Comparison of ENCODE assay signal across 8 cellular contexts in the genomic region with DNA sequence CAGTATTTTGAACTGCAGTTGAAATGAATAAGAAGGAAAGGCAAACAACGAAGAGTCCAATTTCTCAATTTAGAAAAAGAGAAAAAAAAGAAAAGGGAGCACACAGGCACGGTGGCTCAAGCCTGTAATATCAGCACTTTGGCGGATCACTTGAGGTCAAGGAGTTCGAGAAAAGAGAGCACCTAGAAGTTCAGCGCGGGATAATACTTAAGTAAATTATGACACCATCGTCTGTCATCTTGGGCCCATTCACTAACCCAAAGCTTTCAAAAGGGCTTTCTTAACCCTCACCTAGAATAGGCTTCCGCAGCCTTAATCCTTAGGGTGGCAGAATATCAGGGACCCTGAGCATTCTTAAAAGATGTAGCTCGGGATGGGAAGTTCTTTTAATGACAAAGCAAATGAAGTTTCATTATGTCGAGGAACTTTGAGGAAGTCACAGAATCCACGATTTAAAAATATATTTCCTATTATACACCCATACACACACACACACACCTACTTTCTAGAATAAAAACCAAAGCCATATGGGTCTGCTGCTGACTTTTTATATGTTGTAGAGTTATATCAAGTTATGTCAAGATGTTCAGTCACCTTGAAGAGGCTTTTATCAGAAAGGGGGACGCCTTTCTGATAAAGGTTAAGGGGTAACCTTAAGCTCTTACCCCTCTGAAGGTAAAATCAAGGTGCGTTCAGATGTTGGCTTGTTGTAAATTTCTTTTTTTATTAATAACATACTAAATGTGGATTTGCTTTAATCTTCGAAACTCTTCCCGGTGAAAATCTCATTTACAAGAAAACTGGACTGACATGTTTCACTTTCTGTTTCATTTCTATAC. TPM values are rescaled to one million over a fixed set of nuclear protein-coding genes. Genes with fewer than 3 reads are reported as not detected.
A peak's percentile ranks its signal among the peaks of the same experiment; 100 is the strongest.
DNase-seq lines count a peak whose midpoint lies in the region; ATAC-seq and TF ChIP-seq lines count a peak whose summit lies in the region.

No MANE protein-coding gene starts in this region.

- H3K36me3 ChIP-seq in MG63 = no peaks in the 10 kb centered on the region

- H3K27ac Mint-ChIP-seq in natural killer cell treated with Interleukin-12 subunit alpha and Interleukin-12 subunit beta and Interleukin-15 and Interleukin-18, amount 100 ng/mL, for 72 hours = peak overlapping the region; percentile 96 to 100

- peaks cover 26% of the 10 kb centered on the region for H3K36me3 Mint-ChIP-seq in natural killer cell treated with Interleukin-12 subunit alpha and Interleukin-12 subunit beta and Interleukin-15 and Interleukin-18, amount 100 ng/mL, for 72 hours

- peak overlapping the region; percentile 51 for H3K4me3 ChIP-seq in MG63

- ATAC-seq in natural killer cell treated with Interleukin-12 subunit alpha and Interleukin-12 subunit beta and Interleukin-15 and Interleukin-18, amount 100 ng/mL, for 72 hours = peak in 1 of 2 donors; percentile 3
- ATAC-seq in GM21529 (IDR thresholded peaks at IDR 0.05; ENCODE audit: unreplicated experiment) = no peak
- ATAC-seq in GM18505 (IDR thresholded peaks at IDR 0.05; ENCODE audit: unreplicated experiment) = no peak

- DNase-seq in CD1c-positive myeloid dendritic cell (ENCODE audit: extremely low spot score) (peak; percentile 82), MG63 (no peak), dermis blood vessel endothelial cell (peak; percentile 13), NCI-H748 treated with DMSO at 0.1 percent for 48 hours (lab: John Stamatoyannopoulos, UW) (no peak), NK-92 (lab: John Stamatoyannopoulos, UW; ENCODE audit: unreplicated experiment) (no peak)
- DNase-seq in natural killer cell treated with Interleukin-12 subunit alpha and Interleukin-12 subunit beta and Interleukin-15 and Interleukin-18, amount 100 ng/mL, for 72 hours (ENCODE audit: low spot score) = no peak

- H3K4me1 Mint-ChIP-seq in natural killer cell treated with Interleukin-12 subunit alpha and Interleukin-12 subunit beta and Interleukin-15 and Interleukin-18, amount 100 ng/mL, for 72 hours (ENCODE audit: low read depth in 2 of 2) = peaks cover 56 to 66% of the 10 kb centered on the region in 2 donors

- H3K4me3 Mint-ChIP-seq in natural killer cell treated with Interleukin-12 subunit alpha and Interleukin-12 subunit beta and Interleukin-15 and Interleukin-18, amount 100 ng/mL, for 72 hours = peak overlapping the region; percentile 95

- H3K9me3 ChIP-seq in MG63 = no peaks in the 10 kb centered on the region

- H3K27me3 Mint-ChIP-seq in natural killer cell treated with Interleukin-12 subunit alpha and Interleukin-12 subunit beta and Interleukin-15 and Interleukin-18, amount 100 ng/mL, for 72 hours = no peaks in the 10 kb centered on the region

- TF ChIP-seq POLR2A in GM18505 (IDR thresholded peaks at IDR 0.05; ENCODE audit: borderline replicate concordance, extremely low read depth, insufficient read depth, insufficient read length) = no peak

- peaks cover 3% of the 10 kb centered on the region for H3K9me3 Mint-ChIP-seq in natural killer cell treated with Interleukin-12 subunit alpha and Interleukin-12 subunit beta and Interleukin-15 and Interleukin-18, amount 100 ng/mL, for 72 hours

- no peaks in the 10 kb centered on the region for H3K27me3 ChIP-seq in MG63

RNA-seq across cellular contexts. Expression of a gene that starts 0.6 kb away (rescaled TPM):
- 0.05 and 0.13 TPM in 2 replicates for total RNA-seq in MG63 (2014; rRNA removed; shearing (Covaris generic); ENCODE audit: low replicate concordance)
- 12.7 and 17.7 TPM in 2 replicates for total RNA-seq in dermis blood vessel endothelial cell
- 100 to 1,000 TPM in 1 of 2 donors, 10 to 100 TPM in 1; 97.1 to 242 TPM for total RNA-seq in natural killer cell treated with Interleukin-12 subunit alpha and Interleukin-12 subunit beta and Interleukin-15 and Interleukin-18, amount 100 ng/mL, for 72 hours

RNA-seq across cellular contexts. Expression of a gene that starts 12.0 kb away (rescaled TPM):
- total RNA-seq in MG63 (2014; rRNA removed; shearing (Covaris generic); ENCODE audit: low replicate concordance) = 12.9 and 14.1 TPM in 2 replicates
- total RNA-seq in dermis blood vessel endothelial cell = 6.3 and 7.0 TPM in 2 replicates
- 10 to 100 TPM; 30.7 to 47.4 TPM for total RNA-seq in natural killer cell treated with Interleukin-12 subunit alpha and Interleukin-12 subunit beta and Interleukin-15 and Interleukin-18, amount 100 ng/mL, for 72 hours

Comparison
In these comparisons a context has a peak if more than half of its experiments do, and no peak if none do; other contexts are left out.
1. DNase-seq: peak in CD1c-positive myeloid dendritic cell (single experiment) and dermis blood vessel endothelial cell (single experiment); none in MG63 (single experiment), natural killer cell treated with Interleukin-12 subunit alpha and Interleukin-12 subunit beta and Interleukin-15 and Interleukin-18, amount 100 ng/mL, for 72 hours (single experiment), NCI-H748 treated with DMSO at 0.1 percent for 48 hours (single experiment) and NK-92 (single experiment).
2. RNA of a gene that starts 0.6 kb away (total RNA-seq): 97.1 to 242 TPM in natural killer cell treated with Interleukin-12 subunit alpha and Interleukin-12 subunit beta and Interleukin-15 and Interleukin-18, amount 100 ng/mL, for 72 hours and 12.7 to 17.7 TPM in dermis blood vessel endothelial cell; 0.05 to 0.13 TPM in MG63; every median in the first group is over 10 times any median in the second.